8 cellular contexts compared by ENCODE assay signal in genomic region chr20:41172296-41173140, GRCh38. TPM values are rescaled to one million over a fixed set of nuclear protein-coding genes. Genes with fewer than 3 reads are reported as not detected.
DNase-seq lines count a peak whose midpoint lies in the region; ATAC-seq and TF ChIP-seq lines count a peak whose summit lies in the region.

No MANE protein-coding gene starts in this region.

- H3K4me1 Mint-ChIP-seq in activated T-helper 1 cell treated with anti-CD3 and anti-CD28 coated beads, Interleukin-12 subunit alpha, Interleukin-12 subunit beta, Interleukin-2, Interleukin-4 antibody, amounts not matched to agents 30 ng/mL and 10 ng/mL and 1 ng/mL, durations not matched to agents 14 hours and 24 hours and 36 hours (ENCODE audit: low read depth), result peaks cover 13% of the 10 kb centered on the region

- H3K9me3 Mint-ChIP-seq in activated T-helper 1 cell treated with anti-CD3 and anti-CD28 coated beads, Interleukin-12 subunit alpha, Interleukin-12 subunit beta, Interleukin-2, Interleukin-4 antibody, amounts not matched to agents 30 ng/mL and 10 ng/mL and 1 ng/mL, durations not matched to agents 14 hours and 24 hours and 36 hours, result no peaks in the 10 kb centered on the region

- ATAC-seq in GM19438 (IDR thresholded peaks at IDR 0.05; ENCODE audit: low read depth, unreplicated experiment), result peak; percentile 28
- peak; percentile 41 to 56 for ATAC-seq in gastrocnemius medialis
- ATAC-seq in HG02623 (IDR thresholded peaks at IDR 0.05; ENCODE audit: unreplicated experiment), result no peak
- ATAC-seq in SK-N-SH treated with all-trans-retinoic acid at 6 μM for 48 hours, result no peak; the same call in 2 of the 3 replicates

- in situ Hi-C loops in gastrocnemius medialis (cut with MboI; ENCODE audit: low sequenced_read_pairs in 4 of 4), result loop anchor here (5.0 to 10.0 kb wide), 3 partner anchors 52 to 170 kb away; partner anchors contain the start of gene LPIN3 (in 2 of the 4)

- no peak overlapping the region for H3K4me3 Mint-ChIP-seq in activated T-helper 1 cell treated with anti-CD3 and anti-CD28 coated beads, Interleukin-12 subunit alpha, Interleukin-12 subunit beta, Interleukin-2, Interleukin-4 antibody, amounts not matched to agents 30 ng/mL and 10 ng/mL and 1 ng/mL, durations not matched to agents 14 hours and 24 hours and 36 hours

- peak overlapping the region; percentile 71 for H3K27ac Mint-ChIP-seq in activated T-helper 1 cell treated with anti-CD3 and anti-CD28 coated beads, Interleukin-12 subunit alpha, Interleukin-12 subunit beta, Interleukin-2, Interleukin-4 antibody, amounts not matched to agents 30 ng/mL and 10 ng/mL and 1 ng/mL, durations not matched to agents 14 hours and 24 hours and 36 hours

- intact Hi-C loops in activated T-helper 1 cell treated with anti-CD3 and anti-CD28 coated beads, Interleukin-12 subunit alpha, Interleukin-12 subunit beta, Interleukin-2, Interleukin-4 antibody, amounts not matched to agents 30 ng/mL and 10 ng/mL and 1 ng/mL, durations not matched to agents 14 hours and 24 hours and 36 hours (cut with micrococcal nuclease), result loop anchor here (1.0 to 5.0 kb wide), 3 partner anchors 35 to 168 kb away; partner anchors contain the start of genes LPIN3 and PLCG1
- intact Hi-C loops in cardiac septum (cut with DNase I), result loop anchor here (1.0 to 5.0 kb wide), 6 partner anchors 35 to 240 kb away; partner anchors contain the start of genes LPIN3, PLCG1 and ZHX3
- intact Hi-C loops in gastrocnemius medialis (cut with DNase I; ENCODE audit: low total_unique reads), result loop anchor here (1.0 to 5.0 kb wide), 4 partner anchors 35 to 238 kb away; partner anchors contain the start of genes LPIN3 and PLCG1

- DNase-seq in activated T-helper 1 cell treated with anti-CD3 and anti-CD28 coated beads, Interleukin-12 subunit alpha, Interleukin-12 subunit beta, Interleukin-2, Interleukin-4 antibody, amounts not matched to agents 30 ng/mL and 10 ng/mL and 1 ng/mL, durations not matched to agents 14 hours and 24 hours and 36 hours (ENCODE audit: low spot score), result no peak
- DNase-seq in cardiac septum (ENCODE audit: low spot score), result peak; percentile 68
- DNase-seq in gastrocnemius medialis, result peak in 1 of 2 donors; percentile 23
- no peak for DNase-seq in hepatic stellate cell (ENCODE audit: low spot score)
- no peak for DNase-seq in AG08396 (ENCODE audit: low spot score)

- TF ChIP-seq CTCF in gastrocnemius medialis (IDR thresholded peaks at IDR 0.05 in 4 of 5, conservative IDR thresholded peaks at IDR 0.05 in 1 of 5), result no peak

- peaks cover 64% of the 10 kb centered on the region for H3K36me3 Mint-ChIP-seq in activated T-helper 1 cell treated with anti-CD3 and anti-CD28 coated beads, Interleukin-12 subunit alpha, Interleukin-12 subunit beta, Interleukin-2, Interleukin-4 antibody, amounts not matched to agents 30 ng/mL and 10 ng/mL and 1 ng/mL, durations not matched to agents 14 hours and 24 hours and 36 hours (ENCODE audit: low read depth)

- H3K27me3 ChIP-seq in gastrocnemius medialis, result no peaks in the 10 kb centered on the region

- peaks cover 0 to 39% of the 10 kb centered on the region in 2 donors for H3K36me3 ChIP-seq in gastrocnemius medialis

- H3K27me3 Mint-ChIP-seq in activated T-helper 1 cell treated with anti-CD3 and anti-CD28 coated beads, Interleukin-12 subunit alpha, Interleukin-12 subunit beta, Interleukin-2, Interleukin-4 antibody, amounts not matched to agents 30 ng/mL and 10 ng/mL and 1 ng/mL, durations not matched to agents 14 hours and 24 hours and 36 hours (ENCODE audit: insufficient read depth), result no peaks in the 10 kb centered on the region

- no peak for TF ChIP-seq POLR2A in gastrocnemius medialis (IDR thresholded peaks at IDR 0.05)

- H3K9me3 ChIP-seq in gastrocnemius medialis, result no peaks in the 10 kb centered on the region

- peaks cover 52 to 57% of the 10 kb centered on the region in 2 donors for H3K4me1 ChIP-seq in gastrocnemius medialis

- H3K4me3 ChIP-seq in gastrocnemius medialis, result no peak overlapping the region

- peak overlapping the region; percentile 68 to 80 (median 74) for H3K27ac ChIP-seq in gastrocnemius medialis

TF ChIP-seq in SK-N-SH treated with all-trans-retinoic acid at 6 μM for 48 hours, 23 proteins besides CTCF, POLR2A, EP300 and RAD21:
- TF ChIP-seq CREB5 (CRISPR knock-in tag; IDR thresholded peaks at IDR 0.05; ENCODE audit: low read depth) (no peak), SNAI2 (CRISPR knock-in tag; IDR thresholded peaks at IDR 0.05) (no peak), PPARA (CRISPR knock-in tag; IDR thresholded peaks at IDR 0.05; ENCODE audit: borderline replicate concordance) (no peak), ZNF565 (CRISPR knock-in tag; conservative IDR thresholded peaks at IDR 0.05; ENCODE audit: low read depth) (no peak), TCF4 (CRISPR knock-in tag; IDR thresholded peaks at IDR 0.05; ENCODE audit: borderline replicate concordance) (no peak), CSRNP3 (CRISPR knock-in tag; IDR thresholded peaks at IDR 0.05) (no peak), BACH2 (CRISPR knock-in tag; IDR thresholded peaks at IDR 0.05; ENCODE audit: borderline replicate concordance) (no peak), ZFP3 (CRISPR knock-in tag; IDR thresholded peaks at IDR 0.05) (no peak), ZNF70 (CRISPR knock-in tag; IDR thresholded peaks at IDR 0.05) (no peak), ZNF8 (CRISPR knock-in tag; IDR thresholded peaks at IDR 0.05) (no peak), ZC3H10 (CRISPR knock-in tag; IDR thresholded peaks at IDR 0.05) (no peak), ARNTL (CRISPR knock-in tag; IDR thresholded peaks at IDR 0.05; ENCODE audit: borderline replicate concordance, low read depth) (no peak)

RNA-seq across cellular contexts. Expression of gene PLCG1, which starts 35.2 kb away (rescaled TPM):
- 203 and 205 TPM in 2 replicates for total RNA-seq in activated T-helper 1 cell treated with anti-CD3 and anti-CD28 coated beads, Interleukin-12 subunit alpha, Interleukin-12 subunit beta, Interleukin-2, Interleukin-4 antibody, amounts not matched to agents 30 ng/mL and 10 ng/mL and 1 ng/mL, durations not matched to agents 14 hours and 24 hours and 36 hours
- total RNA-seq in cardiac septum (66.6 TPM), gastrocnemius medialis (10 to 100 TPM; 19.9 to 58.0 (median 35.0) TPM)

Comparison
In these comparisons a context has a peak if more than half of its experiments do, and no peak if none do; other contexts are left out.
1. ATAC-seq: peak in GM19438 (single experiment) and gastrocnemius medialis (2 of 2); none in HG02623 (single experiment) and SK-N-SH treated with all-trans-retinoic acid at 6 μM for 48 hours (single experiment).